Comparison of ENCODE assay signal across 1 cellular context in the genomic region with DNA sequence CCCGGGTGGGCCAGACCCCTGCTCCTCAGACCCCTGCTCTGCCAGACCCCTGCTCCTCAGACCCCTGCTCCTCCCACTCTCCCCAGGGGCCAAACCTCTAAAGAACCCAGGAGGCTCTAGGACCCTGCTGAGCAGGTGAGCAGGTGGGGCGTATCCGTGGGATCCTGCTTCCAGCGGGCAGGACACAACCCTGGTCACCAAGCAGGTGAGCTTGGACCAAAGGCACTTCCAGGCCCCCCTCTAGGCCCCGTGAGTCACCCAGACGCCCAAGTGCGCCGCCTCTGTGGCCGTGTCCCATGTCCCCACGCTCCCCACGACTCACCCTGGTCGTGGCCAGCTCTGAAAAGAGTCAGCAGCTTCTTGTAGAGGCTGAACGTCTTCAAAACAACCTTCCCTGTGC.
TF ChIP-seq lines count a peak whose summit lies in the region.

No MANE protein-coding gene starts in this region.

TF ChIP-seq in H1, 55 proteins besides CTCF, POLR2A, EP300 and RAD21:
- no peak for TF ChIP-seq NRF1 (IDR thresholded peaks at IDR 0.05; ENCODE audit: low read depth, low read length)
- no peak for TF ChIP-seq SP2 (IDR thresholded peaks at IDR 0.05; ENCODE audit: low read length)
- TF ChIP-seq EZH2 (IDR thresholded peaks at IDR 0.05; ENCODE audit: low read depth, low read length, severe bottlenecking): no peak
- TF ChIP-seq EGR1 (IDR thresholded peaks at IDR 0.05; ENCODE audit: borderline replicate concordance, low read depth, low read length): no peak
- no peak for TF ChIP-seq TCF12 (IDR thresholded peaks at IDR 0.05; ENCODE audit: low read depth, low read length)
- no peak for TF ChIP-seq GABPA (IDR thresholded peaks at IDR 0.05; ENCODE audit: borderline replicate concordance, insufficient read depth, low read length)
- TF ChIP-seq FOSL1 (IDR thresholded peaks at IDR 0.05; ENCODE audit: insufficient read depth, low read depth, low read length): no peak
- TF ChIP-seq, protein P1, sequence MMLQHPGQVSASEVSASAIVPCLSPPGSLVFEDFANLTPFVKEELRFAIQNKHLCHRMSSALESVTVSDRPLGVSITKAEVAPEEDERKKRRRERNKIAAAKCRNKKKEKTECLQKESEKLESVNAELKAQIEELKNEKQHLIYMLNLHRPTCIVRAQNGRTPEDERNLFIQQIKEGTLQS (IDR thresholded peaks at IDR 0.05; ENCODE audit: insufficient read depth, low read depth, low read length): no peak
- TF ChIP-seq JUND (IDR thresholded peaks at IDR 0.05; ENCODE audit: low read length): no peak
- no peak for TF ChIP-seq JUN (IDR thresholded peaks at IDR 0.05; ENCODE audit: low read depth, low read length)
- TF ChIP-seq TBP (IDR thresholded peaks at IDR 0.05; ENCODE audit: low read depth, low read length): no peak
- no peak for TF ChIP-seq SIN3A (conservative IDR thresholded peaks at IDR 0.05 in 1 of 2, IDR thresholded peaks at IDR 0.05 in 1 of 2; ENCODE audit: low read depth in 1 of 2, low read length in 2 of 2)
- TF ChIP-seq ZNF274 (IDR thresholded peaks at IDR 0.05; ENCODE audit: borderline replicate concordance, extremely low read depth, low read length): no peak
- no peak for TF ChIP-seq SAP30 (IDR thresholded peaks at IDR 0.05; ENCODE audit: insufficient read depth, insufficient replicate concordance, low read length)
- no peak for TF ChIP-seq TAF7 (optimal IDR thresholded peaks at IDR 0.05; ENCODE audit: borderline replicate concordance, low read depth, low read length)
- no peak for TF ChIP-seq KDM5A (IDR thresholded peaks at IDR 0.05; ENCODE audit: low read length)
- TF ChIP-seq POLR2AphosphoS5 (IDR thresholded peaks at IDR 0.05; ENCODE audit: low read depth, low read length): no peak
TF ChIP-seq in H1: peak in this region for 0.
